14 cellular contexts compared by ENCODE assay signal in the genomic region with DNA sequence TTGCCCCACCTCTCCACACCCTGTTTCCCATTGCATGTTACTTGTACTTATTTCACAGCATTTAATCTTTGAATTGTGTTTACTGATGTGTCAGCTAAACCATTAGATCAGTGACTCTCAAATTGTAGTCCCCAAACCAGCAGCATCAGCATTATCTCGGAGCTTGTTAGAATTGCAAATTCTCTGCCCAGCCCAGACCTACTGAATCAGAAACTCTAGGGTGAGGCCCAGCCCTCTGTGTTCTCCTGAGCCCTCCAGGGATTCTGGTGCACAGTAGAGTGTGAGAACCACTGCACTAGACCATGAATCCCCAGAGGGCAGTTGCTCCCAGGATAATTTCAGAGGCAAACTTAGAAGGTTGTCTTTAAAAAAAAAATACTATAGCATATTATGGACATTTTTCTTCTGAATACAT. TPM values are rescaled to one million over a fixed set of nuclear protein-coding genes. Genes with fewer than 3 reads are reported as not detected.
DNase-seq lines count a peak whose midpoint lies in the region; ATAC-seq and TF ChIP-seq lines count a peak whose summit lies in the region.
"Had no signal": no experiment of that assay in that cellular context is flagged by ENCODE, and none has a peak within 500 bp of the region (broad histone marks: within the 10 kb centered on the region; RNA-seq: fewer than 3 reads in every experiment).

No MANE protein-coding gene starts in this region.

- ATAC-seq in GM18502 (IDR thresholded peaks at IDR 0.05; ENCODE audit: poor library complexity, unreplicated experiment) (peak; percentile 73), GM21447 (IDR thresholded peaks at IDR 0.05; ENCODE audit: unreplicated experiment) (peak; percentile 72), HG03432 (IDR thresholded peaks at IDR 0.05; ENCODE audit: unreplicated experiment) (peak; percentile 80), esophagus mucosa (peak; percentile 92)
- no peak for ATAC-seq in stimulated activated naive CD8-positive, alpha-beta T cell treated with anti-CD3 and anti-CD28 coated beads, Interleukin-15, Interleukin-2, amounts not matched to agents 100 U/mL and 50 U/mL, for 24 hours
- ATAC-seq in activated CD4-positive, CD25-positive, alpha-beta regulatory T cell treated with anti-CD3 and anti-CD28 coated beads, Interleukin-2, amount 50 U/mL, for 24 hours: no peak
- ATAC-seq: activated T-helper 17 cell treated with anti-CD3 and anti-CD28 coated beads, Interleukin-2, amount 50 U/mL, for 72 hours had no signal

- H3K36me3 Mint-ChIP-seq in osteocyte (ENCODE audit: unreplicated experiment): no peaks in the 10 kb centered on the region

- no peaks in the 10 kb centered on the region for H3K27me3 Mint-ChIP-seq in osteocyte (ENCODE audit: unreplicated experiment)
- H3K27me3 Mint-ChIP-seq: activated T-helper 17 cell treated with anti-CD3 and anti-CD28 coated beads, Interleukin-2, amount 50 U/mL, for 72 hours had no signal

- no peaks in the 10 kb centered on the region for H3K9me3 Mint-ChIP-seq in osteocyte (ENCODE audit: unreplicated experiment)
- H3K9me3 Mint-ChIP-seq: activated T-helper 17 cell treated with anti-CD3 and anti-CD28 coated beads, Interleukin-2, amount 50 U/mL, for 72 hours; nephron progenitor cell had no signal

- DNase-seq in NCI-H524 (lab: John Stamatoyannopoulos, UW): no peak
- no peak for DNase-seq in stimulated activated naive CD8-positive, alpha-beta T cell treated with anti-CD3 and anti-CD28 coated beads, Interleukin-15, Interleukin-2, amounts not matched to agents 100 U/mL and 50 U/mL, for 24 hours
- no peak for DNase-seq in osteocyte (ENCODE audit: extremely low spot score, unreplicated experiment)
- DNase-seq: NCI-H2029 treated with DMSO at 0.1 percent for 48 hours, nephron progenitor cell had no signal

- no peak overlapping the region for H3K27ac Mint-ChIP-seq in osteocyte (ENCODE audit: unreplicated experiment)
- H3K27ac Mint-ChIP-seq: activated T-helper 17 cell treated with anti-CD3 and anti-CD28 coated beads, Interleukin-2, amount 50 U/mL, for 72 hours; nephron progenitor cell had no signal

- no peak overlapping the region for H3K4me3 Mint-ChIP-seq in osteocyte (ENCODE audit: unreplicated experiment)
- H3K4me3 Mint-ChIP-seq: activated T-helper 17 cell treated with anti-CD3 and anti-CD28 coated beads, Interleukin-2, amount 50 U/mL, for 72 hours; nephron progenitor cell had no signal

- no peak for TF ChIP-seq CTCF in osteocyte (IDR thresholded peaks at IDR 0.05)

- peaks cover 22% of the 10 kb centered on the region for H3K4me1 Mint-ChIP-seq in osteocyte (ENCODE audit: unreplicated experiment)

RNA-seq across cellular contexts. Expression of a gene that starts 13.0 kb away (rescaled TPM):
- 74.3 TPM for total RNA-seq in esophagus mucosa
- total RNA-seq in osteocyte: 13.9 and 15.2 TPM in 2 replicates

RNA-seq across cellular contexts. Expression of a gene that starts 45.9 kb away (rescaled TPM):
- total RNA-seq in esophagus mucosa (not detected), osteocyte (not detected in 2 replicates)
- total RNA-seq: activated T-helper 17 cell treated with anti-CD3 and anti-CD28 coated beads, Interleukin-2, amount 50 U/mL, for 72 hours; cardiac muscle cell; fibroblast of lung; RPMI7951 had no signal

Comparison
In these comparisons a context has a peak if more than half of its experiments do, and no peak if none do; other contexts are left out.
1. ATAC-seq: peak in GM18502 (single experiment), GM21447 (single experiment), HG03432 (single experiment) and esophagus mucosa (single experiment); none in stimulated activated naive CD8-positive, alpha-beta T cell treated with anti-CD3 and anti-CD28 coated beads, Interleukin-15, Interleukin-2, amounts not matched to agents 100 U/mL and 50 U/mL, for 24 hours (single experiment) and activated CD4-positive, CD25-positive, alpha-beta regulatory T cell treated with anti-CD3 and anti-CD28 coated beads, Interleukin-2, amount 50 U/mL, for 24 hours (0 of 2).